26 cellular contexts compared by ENCODE assay signal in genomic region chr22:50310209-50310722, GRCh38. TPM values are rescaled to one million over a fixed set of nuclear protein-coding genes. Genes with fewer than 3 reads are reported as not detected.
A peak's percentile ranks its signal among the peaks of the same experiment; 100 is the strongest.
DNase-seq lines count a peak whose midpoint lies in the region; ATAC-seq and TF ChIP-seq lines count a peak whose summit lies in the region.
"Had no signal": no experiment of that assay in that cellular context is flagged by ENCODE, and none has a peak within 500 bp of the region (broad histone marks: within the 10 kb centered on the region; RNA-seq: fewer than 3 reads in every experiment).

No MANE protein-coding gene starts in this region.

- no peaks in the 10 kb centered on the region for H3K9me2 ChIP-seq in SK-N-SH

- H3K36me3 ChIP-seq in SK-N-SH (replicated peaks in 1 of 2; ENCODE audit: control insufficient read depth in 1 of 2, insufficient read depth in 2 of 2, low read length in 1 of 2), result peaks cover 0 to 2% of the 10 kb centered on the region in 2 experiments
- no peaks in the 10 kb centered on the region for H3K36me3 ChIP-seq in lower lobe of right lung
- H3K36me3 ChIP-seq: prostate gland had no signal

- no peak overlapping the region for H3K4me2 ChIP-seq in SK-N-SH

- peaks cover 13% of the 10 kb centered on the region for H3K4me1 Mint-ChIP-seq in type B pancreatic cell (ENCODE audit: unreplicated experiment)

- peaks cover 20% of the 10 kb centered on the region for H3F3A ChIP-seq in SK-N-SH (replicated peaks; ENCODE audit: insufficient read depth)

- no peak overlapping the region for H3K4me3 ChIP-seq in SK-N-SH (ENCODE audit: low read depth in 2 of 2, low read length in 1 of 2)
- no peak overlapping the region for H3K4me3 ChIP-seq in lower lobe of right lung
- H3K4me3 ChIP-seq: body of pancreas, prostate gland had no signal

- H3K9me3 Mint-ChIP-seq in type B pancreatic cell, result no peaks in the 10 kb centered on the region
- H3K9me3 Mint-ChIP-seq: activated CD4-positive, alpha-beta memory T cell treated with anti-CD3 and anti-CD28 coated beads for 36 hours; nephron progenitor cell had no signal

- no peak for TF ChIP-seq RAD21 in SK-N-SH (IDR thresholded peaks at IDR 0.05; ENCODE audit: low read length)

- POLR2A ChIA-PET in SK-N-SH (lab: Yijun Ruan, JAX) (no interaction called here), RWPE1 (lab: Yijun Ruan, JAX; ENCODE audit: low non-redundant PET) (no interaction called here)

- TF ChIP-seq EP300 in SK-N-SH (IDR thresholded peaks at IDR 0.05; ENCODE audit: borderline replicate concordance in 1 of 2, low read depth in 1 of 2, low read length in 1 of 2), result no peak

- H3K27me3 Mint-ChIP-seq in type B pancreatic cell, result no peaks in the 10 kb centered on the region

- H3K27ac Mint-ChIP-seq in type B pancreatic cell, result peak overlapping the region; percentile 50
- H3K27ac Mint-ChIP-seq: activated CD4-positive, alpha-beta memory T cell treated with anti-CD3 and anti-CD28 coated beads for 36 hours; nephron progenitor cell had no signal

- H3K27ac ChIP-seq in SK-N-SH (ENCODE audit: low read depth in 2 of 2, low read length in 1 of 2) (no peak overlapping the region; a peak in 1 of 4 replicates), RWPE1 (peak overlapping the region; percentile 100), lower lobe of right lung (peak overlapping the region; percentile 90)

- H3K4me1 ChIP-seq in SK-N-SH (ENCODE audit: control insufficient read depth in 1 of 2, insufficient read depth in 2 of 2, low read depth in 1 of 2, low read length in 1 of 2), result peaks cover 9 to 20% of the 10 kb centered on the region in 2 experiments; a peak in 3 of 4 replicates
- H3K4me1 ChIP-seq in lower lobe of right lung, result peaks cover 56% of the 10 kb centered on the region
- H3K4me1 ChIP-seq: prostate gland had no signal

- no peak for TF ChIP-seq CTCF in SK-N-SH (IDR thresholded peaks at IDR 0.05)
- TF ChIP-seq CTCF in RWPE1 (conservative IDR thresholded peaks at IDR 0.05; ENCODE audit: low read depth), result no peak
- TF ChIP-seq CTCF in lower lobe of right lung (IDR thresholded peaks at IDR 0.05), result no peak
- no peak for TF ChIP-seq CTCF in type B pancreatic cell (conservative IDR thresholded peaks at IDR 0.05)

- ATAC-seq in SK-N-SH treated with all-trans-retinoic acid at 6 μM for 48 hours (no peak), lower lobe of right lung (peak; percentile 65), GM21576 (IDR thresholded peaks at IDR 0.05; ENCODE audit: unreplicated experiment) (no peak)
- ATAC-seq: activated CD4-positive, CD25-positive, alpha-beta regulatory T cell treated with anti-CD3 and anti-CD28 coated beads, Interleukin-2, amount 50 U/mL, for 24 hours; body of pancreas; HCT116; left lobe of liver had no signal

- no peak overlapping the region for H2AFZ ChIP-seq in SK-N-SH (ENCODE audit: low read depth)

- 97% methylated on average over 20 of the region's 21 CpGs for WGBS in SK-N-SH (ENCODE audit: low lambda C conversion rate)

- H3K79me2 ChIP-seq in SK-N-SH (ENCODE audit: insufficient read depth), result peaks cover 16% of the 10 kb centered on the region

- intact Hi-C loops in lower lobe of right lung (cut with DNase I), result no loop called here

- H3K27me3 ChIP-seq in SK-N-SH (ENCODE audit: insufficient read depth) (no peaks in the 10 kb centered on the region), lower lobe of right lung (ENCODE audit: low read depth) (no peaks in the 10 kb centered on the region)
- H3K27me3 ChIP-seq: body of pancreas had no signal

- peaks cover 4% of the 10 kb centered on the region for H3K36me3 Mint-ChIP-seq in type B pancreatic cell
- H3K36me3 Mint-ChIP-seq: activated CD4-positive, alpha-beta memory T cell treated with anti-CD3 and anti-CD28 coated beads for 36 hours had no signal

- H3K9ac ChIP-seq in SK-N-SH, result no peak overlapping the region

- H4K20me1 ChIP-seq in SK-N-SH (ENCODE audit: insufficient read depth), result no peaks in the 10 kb centered on the region

- no peak for DNase-seq in SK-N-SH
- no peak for DNase-seq in RWPE1 (ENCODE audit: low spot score)
- DNase-seq in lower lobe of right lung, result peak; percentile 91
- no peak for DNase-seq in type B pancreatic cell (ENCODE audit: extremely low spot score, unreplicated experiment)
- no peak for DNase-seq in stimulated activated naive CD4-positive, alpha-beta T cell (lab: John Stamatoyannopoulos, UW)
- DNase-seq in NCI-H2196 treated with DMSO at 0.1 percent for 48 hours (lab: John Stamatoyannopoulos, UW; ENCODE audit: unreplicated experiment), result no peak
- DNase-seq: activated CD4-positive, alpha-beta memory T cell treated with anti-CD3 and anti-CD28 coated beads for 36 hours; activated effector memory CD4-positive, alpha-beta T cell treated with anti-CD3 and anti-CD28 coated beads, Interleukin-2, amount 50 U/mL, for 16 hours; activated T-cell treated with anti-CD3 and anti-CD28 coated beads for 4 hours; COR-L47; erythroblast; foreskin fibroblast; midbrain; NCI-H1048; NCI-H187 treated with DMSO at 0.1 percent for 48 hours; NCI-H2227 treated with DMSO at 0.1 percent for 48 hours; NCI-H748 treated with DMSO at 0.1 percent for 48 hours; nephron progenitor cell; SW 1271 had no signal

- H3K4me3 Mint-ChIP-seq in type B pancreatic cell, result peak overlapping the region; percentile 45
- H3K4me3 Mint-ChIP-seq: activated CD4-positive, alpha-beta memory T cell treated with anti-CD3 and anti-CD28 coated beads for 36 hours; nephron progenitor cell had no signal

- H3K9me3 ChIP-seq in SK-N-SH (no peaks in the 10 kb centered on the region), lower lobe of right lung (no peaks in the 10 kb centered on the region)
- H3K9me3 ChIP-seq: body of pancreas, prostate gland had no signal

- CTCF ChIA-PET in SK-N-SH (lab: Yijun Ruan, JAX), result interaction anchor here (1.1 to 2.2 kb wide), 3 partner anchors 16 to 34 kb away, joined by 4 to 7 read pairs (median 5); partner anchors contain the start of gene DENND6B
- CTCF ChIA-PET in RWPE1 (lab: Yijun Ruan, JAX), result interaction anchor here (0.7 kb wide), 2 partner anchors 16 to 38 kb away, joined by 3 read pairs; partner anchors contain the start of gene DENND6B

TF ChIP-seq in SK-N-SH treated with all-trans-retinoic acid at 6 μM for 48 hours, 23 proteins besides CTCF, POLR2A, EP300 and RAD21:
- TF ChIP-seq ZC3H10 (CRISPR knock-in tag; IDR thresholded peaks at IDR 0.05), result no peak
- TF ChIP-seq PPARA (CRISPR knock-in tag; IDR thresholded peaks at IDR 0.05; ENCODE audit: borderline replicate concordance), result no peak
- 0 out of 2 replicates have a peak, but pooled peaks have one; percentile 13 for TF ChIP-seq ZFP3 (CRISPR knock-in tag; IDR thresholded peaks at IDR 0.05)

TF ChIP-seq in SK-N-SH, 30 proteins besides CTCF, POLR2A, EP300 and RAD21 (continues in another document):
- TF ChIP-seq SIN3A (IDR thresholded peaks at IDR 0.05; ENCODE audit: borderline replicate concordance, low read depth, low read length), result no peak
- TF ChIP-seq PBX3 (IDR thresholded peaks at IDR 0.05), result no peak
- no peak for TF ChIP-seq EZH2phosphoT487 (IDR thresholded peaks at IDR 0.05; ENCODE audit: borderline replicate concordance, low read depth)
- no peak for TF ChIP-seq MAX (IDR thresholded peaks at IDR 0.05; ENCODE audit: low read depth)
- TF ChIP-seq FOXM1 (IDR thresholded peaks at IDR 0.05; ENCODE audit: low read depth), result no peak

RNA-seq across cellular contexts. Expression of gene PLXNB2, which starts 2.8 kb away (rescaled TPM):
- polyA plus RNA-seq in SK-N-SH (2012; rRNA removed), result 85.8 and 108 TPM in 2 replicates
- 38.1 and 61.2 TPM in 2 replicates for polyA plus RNA-seq in SK-N-SH (2012; cell fraction: cytosol; rRNA removed)
- polyA plus RNA-seq in SK-N-SH (2012; cell fraction: nucleus; rRNA removed), result 385 and 523 TPM in 2 replicates
- total RNA-seq in lower lobe of right lung (256 TPM), type B pancreatic cell (ENCODE audit: low replicate concordance) (352 and 500 TPM in 2 replicates)

RNA-seq across cellular contexts. Expression of gene DENND6B, which starts 16.5 kb away (rescaled TPM):
- 5.6 and 5.8 TPM in 2 replicates for polyA plus RNA-seq in SK-N-SH (2012; rRNA removed)
- polyA plus RNA-seq in SK-N-SH (2012; cell fraction: cytosol; rRNA removed), result 1.2 and 2.3 TPM in 2 replicates
- polyA plus RNA-seq in SK-N-SH (2012; cell fraction: nucleus; rRNA removed), result 27.5 and 30.6 TPM in 2 replicates
- total RNA-seq in lower lobe of right lung (14.4 TPM), type B pancreatic cell (ENCODE audit: low replicate concordance) (22.1 and 25.6 TPM in 2 replicates)

RNA-seq across cellular contexts. Expression of gene PPP6R2, which starts 32.9 kb away (rescaled TPM):
- polyA plus RNA-seq in SK-N-SH (2012; rRNA removed), result 45.1 and 45.7 TPM in 2 replicates
- 19.7 and 29.4 TPM in 2 replicates for polyA plus RNA-seq in SK-N-SH (2012; cell fraction: cytosol; rRNA removed)
- 132 and 167 TPM in 2 replicates for polyA plus RNA-seq in SK-N-SH (2012; cell fraction: nucleus; rRNA removed)
- total RNA-seq in lower lobe of right lung (52.5 TPM), type B pancreatic cell (ENCODE audit: low replicate concordance) (56.4 and 62.8 TPM in 2 replicates)

RNA-seq across cellular contexts. Expression of gene MAPK11, which starts 40.1 kb away (rescaled TPM):
- polyA plus RNA-seq in SK-N-SH (2012; rRNA removed), result 36.0 and 38.3 TPM in 2 replicates
- polyA plus RNA-seq in SK-N-SH (2012; cell fraction: cytosol; rRNA removed), result 9.2 and 14.0 TPM in 2 replicates
- 182 and 260 TPM in 2 replicates for polyA plus RNA-seq in SK-N-SH (2012; cell fraction: nucleus; rRNA removed)
- total RNA-seq in lower lobe of right lung (13.1 TPM), type B pancreatic cell (ENCODE audit: low replicate concordance) (4.0 and 7.4 TPM in 2 replicates)

RNA-seq across cellular contexts. Expression of gene MAPK12, which starts 48.8 kb away (rescaled TPM):
- 118 TPM in 2 replicates for polyA plus RNA-seq in SK-N-SH (2012; rRNA removed)
- 43.8 and 58.3 TPM in 2 replicates for polyA plus RNA-seq in SK-N-SH (2012; cell fraction: cytosol; rRNA removed)
- 480 and 590 TPM in 2 replicates for polyA plus RNA-seq in SK-N-SH (2012; cell fraction: nucleus; rRNA removed)
- 11.9 TPM for total RNA-seq in lower lobe of right lung
- 11.4 and 31.3 TPM in 2 replicates for total RNA-seq in type B pancreatic cell (ENCODE audit: low replicate concordance)

Comparison
In these comparisons a context has a peak if more than half of its experiments do, and no peak if none do; other contexts are left out.
1. ATAC-seq: peak in lower lobe of right lung (2 of 2); none in SK-N-SH treated with all-trans-retinoic acid at 6 μM for 48 hours (single experiment) and GM21576 (single experiment).
2. H3K27ac ChIP-seq: peak in RWPE1 (single experiment) and lower lobe of right lung (single experiment); none in SK-N-SH (0 of 2).